ENCODE assay signal across 25 cellular contexts in genomic region chr2:85600235-85600575, GRCh38. TPM values are rescaled to one million over a fixed set of nuclear protein-coding genes. Genes with fewer than 3 reads are reported as not detected.
DNase-seq lines count a peak whose midpoint lies in the region; ATAC-seq and TF ChIP-seq lines count a peak whose summit lies in the region.
"Had no signal": no experiment of that assay in that cellular context is flagged by ENCODE, and none has a peak within 500 bp of the region (broad histone marks: within the 10 kb centered on the region; RNA-seq: fewer than 3 reads in every experiment).

No MANE protein-coding gene starts in this region.

- H3K27me3 ChIP-seq in CD8-positive, alpha-beta memory T cell (ENCODE audit: insufficient read depth, low read length, poor library complexity, severe bottlenecking): no peaks in the 10 kb centered on the region
- H3K27me3 ChIP-seq in spleen (replicated peaks in 1 of 7): no peaks in the 10 kb centered on the region
- H3K27me3 ChIP-seq: BLaER1, breast epithelium, gastroesophageal sphincter, SJCRH30, tibial artery had no signal

- H3K36me3 ChIP-seq in CD8-positive, alpha-beta memory T cell (ENCODE audit: insufficient read depth, low read length): peaks cover 10% of the 10 kb centered on the region
- peaks cover 0 to 45% (median 23%) of the 10 kb centered on the region in 6 donors for H3K36me3 ChIP-seq in spleen
- H3K36me3 ChIP-seq: breast epithelium, SJCRH30 had no signal

- 82 to 94% (median 87%) methylated on average over 3 of the region's 3 CpGs for WGBS in spleen, 5 donors

- POLR2A ChIA-PET in CD8-positive, alpha-beta memory T cell (lab: Charles Lee): no interaction called here

- no peaks in the 10 kb centered on the region for H3K9me3 Mint-ChIP-seq in CD8-positive, alpha-beta memory T cell
- H3K9me3 Mint-ChIP-seq in IgD-negative memory B cell (no peaks in the 10 kb centered on the region), endothelial cell (ENCODE audit: unreplicated experiment) (no peaks in the 10 kb centered on the region)
- H3K9me3 Mint-ChIP-seq: activated CD4-positive, alpha-beta T cell treated with anti-CD3 and anti-CD28 coated beads, Interleukin-2, amount 10 ng/mL, durations not matched to agents 24 days and 14 days had no signal

- TF ChIP-seq POLR2A in spleen (IDR thresholded peaks at IDR 0.05): no peak
- no peak for TF ChIP-seq POLR2A in GM18505 (IDR thresholded peaks at IDR 0.05; ENCODE audit: borderline replicate concordance, extremely low read depth, insufficient read depth, insufficient read length)

- peaks cover 37 to 74% (median 44%) of the 10 kb centered on the region in 3 donors for H3K4me1 Mint-ChIP-seq in CD8-positive, alpha-beta memory T cell
- H3K4me1 Mint-ChIP-seq in IgD-negative memory B cell (peaks cover 17 to 35% (median 28%) of the 10 kb centered on the region in 3 donors), endothelial cell (ENCODE audit: unreplicated experiment) (peaks cover 44% of the 10 kb centered on the region)

- H3K27me3 Mint-ChIP-seq in CD8-positive, alpha-beta memory T cell: no peaks in the 10 kb centered on the region
- no peaks in the 10 kb centered on the region for H3K27me3 Mint-ChIP-seq in IgD-negative memory B cell
- H3K27me3 Mint-ChIP-seq in endothelial cell (ENCODE audit: unreplicated experiment): peaks cover 23% of the 10 kb centered on the region

- H3K27ac ChIP-seq in CD8-positive, alpha-beta memory T cell (ENCODE audit: low read depth, low read length): no peak overlapping the region
- H3K27ac ChIP-seq in spleen: peak overlapping the region in 1 of 8 donors; percentile 92
- H3K27ac ChIP-seq: BLaER1, GM23248, SJCRH30 had no signal

- TF ChIP-seq CTCF in endothelial cell (IDR thresholded peaks at IDR 0.05; ENCODE audit: unreplicated experiment) (no peak), spleen (IDR thresholded peaks at IDR 0.05 in 8 of 11, conservative IDR thresholded peaks at IDR 0.05 in 3 of 11) (no peak)

- CTCF ChIA-PET in CD8-positive, alpha-beta memory T cell (lab: Charles Lee): interaction anchor here (1.6 kb wide), 2 partner anchors 39 to 48 kb away, joined by 3 read pairs; partner anchors contain the start of gene GGCX

- no peak overlapping the region for H3K4me3 ChIP-seq in CD8-positive, alpha-beta memory T cell (ENCODE audit: low read length)
- no peak overlapping the region for H3K4me3 ChIP-seq in spleen
- H3K4me3 ChIP-seq: BLaER1, breast epithelium, gastroesophageal sphincter, GM23248, lung, SJCRH30, tibial artery had no signal

- H3K9me3 ChIP-seq in CD8-positive, alpha-beta memory T cell (ENCODE audit: low read length): no peaks in the 10 kb centered on the region
- H3K9me3 ChIP-seq in spleen: no peaks in the 10 kb centered on the region
- H3K9me3 ChIP-seq: BLaER1, breast epithelium, gastroesophageal sphincter, SJCRH30, tibial artery had no signal

- no peak for DNase-seq in CD8-positive, alpha-beta memory T cell
- DNase-seq in endothelial cell (ENCODE audit: low spot score) (no peak), spleen (peak; percentile 59), HuH-7.5 (ENCODE audit: low spot score) (no peak)
- DNase-seq in stimulated activated CD8-positive, alpha-beta memory T cell treated with anti-CD3 and anti-CD28 coated beads, Interleukin-4, amount 100 ng/mL, for 48 hours: no peak
- DNase-seq: activated CD4-positive, alpha-beta T cell treated with anti-CD3 and anti-CD28 coated beads, Interleukin-2, amount 10 ng/mL, durations not matched to agents 24 days and 14 days; activated naive CD4-positive, alpha-beta T cell treated with anti-CD3 and anti-CD28 coated beads, Interleukin-2, amount 50 U/mL, for 16 hours; anterior cingulate cortex; COR-L47; DMS79; GM23248; NCI-H1092 treated with DMSO at 0.1 percent for 48 hours; NCI-H187; NCI-H2171 treated with DMSO at 0.1 percent for 48 hours; NCI-H510A; SJCRH30; SW 1271; tibial artery had no signal

- peak overlapping the region in 5 of 8 donors; percentile 17 to 83 (median 55) for H3K27ac Mint-ChIP-seq in CD8-positive, alpha-beta memory T cell
- peak overlapping the region in 2 of 3 donors; percentile 64 to 85 for H3K27ac Mint-ChIP-seq in IgD-negative memory B cell
- no peak overlapping the region for H3K27ac Mint-ChIP-seq in endothelial cell (ENCODE audit: unreplicated experiment)
- H3K27ac Mint-ChIP-seq: activated CD4-positive, alpha-beta T cell treated with anti-CD3 and anti-CD28 coated beads, Interleukin-2, amount 10 ng/mL, durations not matched to agents 24 days and 14 days had no signal

- peaks cover 0 to 43% (median 2%) of the 10 kb centered on the region in 3 donors for H3K36me3 Mint-ChIP-seq in CD8-positive, alpha-beta memory T cell
- no peaks in the 10 kb centered on the region for H3K36me3 Mint-ChIP-seq in IgD-negative memory B cell
- peaks cover 18% of the 10 kb centered on the region for H3K36me3 Mint-ChIP-seq in endothelial cell (ENCODE audit: low read depth, unreplicated experiment)

- peak overlapping the region in 2 of 7 donors; percentile 88 to 89 for H3K4me3 Mint-ChIP-seq in CD8-positive, alpha-beta memory T cell
- peak overlapping the region in 2 of 4 donors; percentile 65 to 91 for H3K4me3 Mint-ChIP-seq in IgD-negative memory B cell
- H3K4me3 Mint-ChIP-seq in endothelial cell (ENCODE audit: unreplicated experiment): peak overlapping the region; percentile 74

- ATAC-seq in GM18505 (IDR thresholded peaks at IDR 0.05; ENCODE audit: unreplicated experiment): no peak
- ATAC-seq: gastroesophageal sphincter, right cardiac atrium had no signal

- H3K4me1 ChIP-seq in CD8-positive, alpha-beta memory T cell (ENCODE audit: insufficient read depth, low read length): peaks cover 37% of the 10 kb centered on the region
- peaks cover 30 to 88% (median 58%) of the 10 kb centered on the region in 6 donors for H3K4me1 ChIP-seq in spleen

- intact Hi-C loops in spleen (cut with DNase I; ENCODE audit: low total_unique reads): no loop called here

RNA-seq across cellular contexts. Expression of gene TMEM150A, which starts 2.3 kb away (rescaled TPM):
- 1 to 10 TPM; 6.3 to 7.6 TPM for total RNA-seq in CD8-positive, alpha-beta memory T cell
- 13.2 TPM for polyA plus RNA-seq in CD8-positive, alpha-beta memory T cell
- polyA plus RNA-seq in IgD-negative memory B cell: 13.4 TPM
- 42.4 TPM for total RNA-seq in endothelial cell (ENCODE audit: unreplicated experiment)
- total RNA-seq in spleen: 10 to 100 TPM in 6 of 7 donors, 1 to 10 TPM in 1; 9.4 to 17.4 (median 11.2) TPM
- 10 to 100 TPM; 14.6 to 18.8 (median 14.8) TPM for polyA plus RNA-seq in spleen

RNA-seq across cellular contexts. Expression of gene RNF181, which starts 4.7 kb away (rescaled TPM):
- 10 to 100 TPM; 88.2 to 95.1 TPM for total RNA-seq in CD8-positive, alpha-beta memory T cell
- polyA plus RNA-seq in CD8-positive, alpha-beta memory T cell: 181 TPM
- polyA plus RNA-seq in IgD-negative memory B cell: 206 TPM
- 155 TPM for total RNA-seq in endothelial cell (ENCODE audit: unreplicated experiment)
- total RNA-seq in spleen: 100 to 1,000 TPM in 3 of 7 donors, 10 to 100 TPM in 4; 72.9 to 154 (median 82.1) TPM
- 100 to 1,000 TPM; 139 to 184 (median 148) TPM for polyA plus RNA-seq in spleen

RNA-seq across cellular contexts. Expression of gene C2orf68, which starts 11.7 kb away (rescaled TPM):
- 10 to 100 TPM; 26.7 to 27.3 TPM for total RNA-seq in CD8-positive, alpha-beta memory T cell
- 17.9 TPM for polyA plus RNA-seq in CD8-positive, alpha-beta memory T cell
- 18.3 TPM for polyA plus RNA-seq in IgD-negative memory B cell
- total RNA-seq in endothelial cell (ENCODE audit: unreplicated experiment): 47.5 TPM
- total RNA-seq in spleen: 10 to 100 TPM; 22.2 to 45.2 (median 33.2) TPM
- 10 to 100 TPM; 16.0 to 25.3 (median 18.9) TPM for polyA plus RNA-seq in spleen

RNA-seq across cellular contexts. Expression of gene USP39, which starts 15.8 kb away (rescaled TPM):
- 100 to 1,000 TPM; 105 to 108 TPM for total RNA-seq in CD8-positive, alpha-beta memory T cell
- 66.1 TPM for polyA plus RNA-seq in CD8-positive, alpha-beta memory T cell
- polyA plus RNA-seq in IgD-negative memory B cell: 61.2 TPM
- total RNA-seq in endothelial cell (ENCODE audit: unreplicated experiment): 64.0 TPM
- 10 to 100 TPM; 39.9 to 58.6 (median 50.5) TPM for total RNA-seq in spleen
- polyA plus RNA-seq in spleen: 10 to 100 TPM; 27.7 to 40.2 (median 32.5) TPM

RNA-seq across cellular contexts. Expression of gene VAMP5, which starts 16.0 kb away (rescaled TPM):
- total RNA-seq in CD8-positive, alpha-beta memory T cell: 10 to 100 TPM; 26.4 to 28.0 TPM
- 151 TPM for polyA plus RNA-seq in CD8-positive, alpha-beta memory T cell
- 43.0 TPM for polyA plus RNA-seq in IgD-negative memory B cell
- total RNA-seq in endothelial cell (ENCODE audit: unreplicated experiment): 296 TPM
- total RNA-seq in spleen: 10 to 100 TPM; 58.5 to 89.1 (median 64.0) TPM
- polyA plus RNA-seq in spleen: 100 to 1,000 TPM in 2 of 3 donors, 10 to 100 TPM in 1; 71.0 to 129 (median 120) TPM
- total RNA-seq: SJCRH30 had no signal
